8 cellular contexts compared by ENCODE assay signal in genomic region chr10:110008518-110009339, GRCh38. TPM values are rescaled to one million over a fixed set of nuclear protein-coding genes. Genes with fewer than 3 reads are reported as not detected.
A peak's percentile ranks its signal among the peaks of the same experiment; 100 is the strongest.
DNase-seq lines count a peak whose midpoint lies in the region; ATAC-seq, FAIRE-seq and TF ChIP-seq lines count a peak whose summit lies in the region.

No MANE protein-coding gene starts in this region.

- H3K27me3 ChIP-seq in WERI-Rb-1 (ENCODE audit: insufficient read depth, low read depth, severe bottlenecking) (no peaks in the 10 kb centered on the region), lower lobe of right lung (ENCODE audit: low read depth) (no peaks in the 10 kb centered on the region)

- no peak for TF ChIP-seq CTCF in A549 (IDR thresholded peaks at IDR 0.05)
- TF ChIP-seq CTCF in WERI-Rb-1 (IDR thresholded peaks at IDR 0.05; ENCODE audit: low read depth, low read length), result no peak
- TF ChIP-seq CTCF in choroid plexus epithelial cell (conservative IDR thresholded peaks at IDR 0.05; ENCODE audit: low read depth, low read length), result no peak
- TF ChIP-seq CTCF in lower lobe of right lung (IDR thresholded peaks at IDR 0.05), result no peak

- ATAC-seq in A549 (peak; percentile 9 to 11; a peak in 5 of 6 replicates), GM19043 (IDR thresholded peaks at IDR 0.05; ENCODE audit: low read depth, unreplicated experiment) (peak; percentile 17), lower lobe of right lung (peak; percentile 12 to 40), GM19455 (IDR thresholded peaks at IDR 0.05; ENCODE audit: unreplicated experiment) (no peak)
- peak; percentile 28 to 40 for ATAC-seq in stimulated activated naive B cell treated with anti-CD40 and anti-IgM and Interleukin-4, amounts not matched to agents 10 μg/mL and 1 μg/mL and 100 μg/mL, for 72 hours (replicated peaks)

- intact Hi-C loops in lower lobe of right lung (cut with DNase I), result no loop called here

- H3K4me1 ChIP-seq in A549 (peaks cover 27% of the 10 kb centered on the region), lower lobe of right lung (peaks cover 47% of the 10 kb centered on the region)

- FAIRE-seq in A549 (lab: Jason Lieb, UNC), result no peak

- WGBS in A549 (ENCODE audit: missing lambda C conversion rate), result 16% methylated on average over 27 of the region's 30 CpGs

- H3K36me3 ChIP-seq in WERI-Rb-1 (peaks cover 10% of the 10 kb centered on the region), lower lobe of right lung (no peaks in the 10 kb centered on the region)

- peak overlapping the region; percentile 70 to 88 for H3K27ac ChIP-seq in A549
- H3K27ac ChIP-seq in WERI-Rb-1, result peak overlapping the region; percentile 97
- peak overlapping the region; percentile 89 for H3K27ac ChIP-seq in lower lobe of right lung

- H3K4me3 ChIP-seq in A549, result peak overlapping the region; percentile 85
- peak overlapping the region; percentile 66 for H3K4me3 ChIP-seq in Jurkat, Clone E6-1 (ENCODE audit: low read length)
- H3K4me3 ChIP-seq in WERI-Rb-1 (ENCODE audit: low read depth, low read length), result peak overlapping the region; percentile 70
- peak overlapping the region; percentile 82 for H3K4me3 ChIP-seq in choroid plexus epithelial cell (ENCODE audit: low read depth, low read length)
- peak overlapping the region; percentile 78 for H3K4me3 ChIP-seq in lower lobe of right lung

- H3K36me3 Mint-ChIP-seq in stimulated activated naive B cell treated with anti-CD40 and anti-IgM and Interleukin-4, amounts not matched to agents 10 μg/mL and 1 μg/mL and 100 μg/mL, for 72 hours, result no peaks in the 10 kb centered on the region

- peak; percentile 13 to 25 for DNase-seq in A549 (ENCODE audit: low read depth in 1 of 2, low spot score in 1 of 2)
- peak; percentile 33 for DNase-seq in Jurkat, Clone E6-1 (ENCODE audit: low read depth, low spot score)
- DNase-seq in WERI-Rb-1, result peak; percentile 29
- DNase-seq in choroid plexus epithelial cell (ENCODE audit: low read depth), result peak; percentile 25
- peak; percentile 53 for DNase-seq in lower lobe of right lung
- DNase-seq in stimulated activated naive B cell treated with anti-CD40 and anti-IgM and Interleukin-4, amounts not matched to agents 10 μg/mL and 1 μg/mL and 100 μg/mL, for 72 hours, result no peak

- no peak overlapping the region for H3K4me3 Mint-ChIP-seq in stimulated activated naive B cell treated with anti-CD40 and anti-IgM and Interleukin-4, amounts not matched to agents 10 μg/mL and 1 μg/mL and 100 μg/mL, for 72 hours

- no peak for TF ChIP-seq RAD21 in A549 (conservative IDR thresholded peaks at IDR 0.05 in 1 of 2, IDR thresholded peaks at IDR 0.05 in 1 of 2)

- CTCF ChIA-PET in A549 (lab: Yijun Ruan, JAX), result interaction anchor here (0.6 to 2.4 kb wide), 2 partner anchors 55 to 124 kb away, joined by 5 to 13 read pairs; no protein-coding TSS in a partner anchor

- no peaks in the 10 kb centered on the region for H3K27me3 Mint-ChIP-seq in stimulated activated naive B cell treated with anti-CD40 and anti-IgM and Interleukin-4, amounts not matched to agents 10 μg/mL and 1 μg/mL and 100 μg/mL, for 72 hours

- POLR2A ChIA-PET in A549 (lab: Yijun Ruan, JAX), result no interaction called here

- peaks cover 23 to 44% of the 10 kb centered on the region in 2 donors for H3K4me1 Mint-ChIP-seq in stimulated activated naive B cell treated with anti-CD40 and anti-IgM and Interleukin-4, amounts not matched to agents 10 μg/mL and 1 μg/mL and 100 μg/mL, for 72 hours

- H3K4me2 ChIP-seq in A549, result peak overlapping the region; percentile 88

- H3K9me3 Mint-ChIP-seq in stimulated activated naive B cell treated with anti-CD40 and anti-IgM and Interleukin-4, amounts not matched to agents 10 μg/mL and 1 μg/mL and 100 μg/mL, for 72 hours, result no peaks in the 10 kb centered on the region

- TF ChIP-seq POLR2A in A549 (IDR thresholded peaks at IDR 0.05; ENCODE audit: low read length), result no peak

- H3K9me3 ChIP-seq in A549 (no peaks in the 10 kb centered on the region), WERI-Rb-1 (ENCODE audit: severe bottlenecking) (no peaks in the 10 kb centered on the region), lower lobe of right lung (no peaks in the 10 kb centered on the region)

- peak overlapping the region; percentile 95 for H3K27ac Mint-ChIP-seq in stimulated activated naive B cell treated with anti-CD40 and anti-IgM and Interleukin-4, amounts not matched to agents 10 μg/mL and 1 μg/mL and 100 μg/mL, for 72 hours

- no peak for TF ChIP-seq EP300 in A549 (IDR thresholded peaks at IDR 0.05)

TF ChIP-seq in A549, 52 proteins besides CTCF, POLR2A, EP300 and RAD21:
- TF ChIP-seq FOSB (CRISPR knock-in tag; IDR thresholded peaks at IDR 0.05) (no peak), HOXB5 (CRISPR knock-in tag; IDR thresholded peaks at IDR 0.05) (no peak), SMC3 (IDR thresholded peaks at IDR 0.05) (no peak), PHF8 (IDR thresholded peaks at IDR 0.05; ENCODE audit: borderline replicate concordance, low read depth) (no peak; the same call in 1 of the 2 replicates), NR3C1 (IDR thresholded peaks at IDR 0.05) (no peak), NFE2L2 (conservative IDR thresholded peaks at IDR 0.05; ENCODE audit: low read length) (no peak), ATOH8 (CRISPR knock-in tag; IDR thresholded peaks at IDR 0.05; ENCODE audit: low read depth) (no peak), TP53 (CRISPR knock-in tag; IDR thresholded peaks at IDR 0.05) (no peak), CEBPB (IDR thresholded peaks at IDR 0.05) (no peak), ELK1 (IDR thresholded peaks at IDR 0.05; ENCODE audit: low read depth, low read length) (no peak), BHLHE40 (IDR thresholded peaks at IDR 0.05; ENCODE audit: low read depth, low read length) (no peak), KDM1A (IDR thresholded peaks at IDR 0.05; ENCODE audit: low read depth) (no peak), RCOR1 (IDR thresholded peaks at IDR 0.05; ENCODE audit: low read depth, low read length) (no peak)

RNA-seq across cellular contexts. Expression of gene ADD3, which starts 0.9 kb away (rescaled TPM):
- polyA plus RNA-seq in A549 (2011; rRNA removed) (48.2 and 49.1 TPM in 2 replicates), A549 (2017; fragmentation: RNase III; extraction: RNeasy Plus Mini Kit Qiagen cat#74134 plus additional on column Dnase treatment) (7.8 to 11.6 TPM (median 9.8 TPM) in 3 replicates)
- 7.3 and 14.4 TPM in 2 replicates for polyA plus RNA-seq in A549 (2012; cell fraction: cytosol; rRNA removed)
- 5.3 and 6.2 TPM in 2 replicates for polyA plus RNA-seq in A549 (2012; cell fraction: nucleus; rRNA removed)
- polyA minus RNA-seq in A549 (2011; rRNA and poly(A)+ RNA removed), result 36.2 and 37.6 TPM in 2 replicates
- 109 TPM for polyA plus RNA-seq in Jurkat, Clone E6-1 (2012; ENCODE audit: insufficient read depth, insufficient read length)
- 94.6 TPM for total RNA-seq in lower lobe of right lung
